12 cellular contexts compared by ENCODE assay signal in genomic region chr1:84632975-84633427, GRCh38. TPM values are rescaled to one million over a fixed set of nuclear protein-coding genes. Genes with fewer than 3 reads are reported as not detected.
DNase-seq lines count a peak whose midpoint lies in the region; ATAC-seq and TF ChIP-seq lines count a peak whose summit lies in the region.
"Had no signal": no experiment of that assay in that cellular context is flagged by ENCODE, and none has a peak within 500 bp of the region (broad histone marks: within the 10 kb centered on the region; RNA-seq: fewer than 3 reads in every experiment).

No MANE protein-coding gene starts in this region.

- no peaks in the 10 kb centered on the region for H3K79me2 ChIP-seq in OCI-LY7 (ENCODE audit: insufficient read depth, low read depth, low read length)
- H3K79me2 ChIP-seq: parathyroid adenoma had no signal

- no TSS peak for BruUV-seq in OCI-LY7 (replicated peaks; lab: Mats Ljungman, UMichigan)

- H3K4me3 Mint-ChIP-seq in activated CD4-positive, alpha-beta T cell treated with anti-CD3 and anti-CD28 coated beads, Interleukin-2, amount 10 ng/mL, durations not matched to agents 24 days and 14 days = no peak overlapping the region
- no peak overlapping the region for H3K4me3 Mint-ChIP-seq in activated CD4-positive, alpha-beta memory T cell treated with anti-CD3 and anti-CD28 coated beads, Interleukin-2, amount 10 ng/mL, durations not matched to agents 7 days and 5 days

- no peaks in the 10 kb centered on the region for H3K9me3 Mint-ChIP-seq in activated CD4-positive, alpha-beta T cell treated with anti-CD3 and anti-CD28 coated beads, Interleukin-2, amount 10 ng/mL, durations not matched to agents 24 days and 14 days
- H3K9me3 Mint-ChIP-seq in activated CD4-positive, alpha-beta memory T cell treated with anti-CD3 and anti-CD28 coated beads, Interleukin-2, amount 10 ng/mL, durations not matched to agents 7 days and 5 days = no peaks in the 10 kb centered on the region

- H3K4me1 Mint-ChIP-seq in activated CD4-positive, alpha-beta T cell treated with anti-CD3 and anti-CD28 coated beads, Interleukin-2, amount 10 ng/mL, durations not matched to agents 24 days and 14 days = peaks cover 5% of the 10 kb centered on the region
- peaks cover 9% of the 10 kb centered on the region for H3K4me1 Mint-ChIP-seq in activated CD4-positive, alpha-beta memory T cell treated with anti-CD3 and anti-CD28 coated beads, Interleukin-2, amount 10 ng/mL, durations not matched to agents 7 days and 5 days

- no peak overlapping the region for H3K27ac ChIP-seq in OCI-LY7 (ENCODE audit: low read depth, low read length, poor library complexity, severe bottlenecking)
- H3K27ac ChIP-seq: body of pancreas, C4-2B, parathyroid adenoma had no signal

- no peaks in the 10 kb centered on the region for H3K9me2 ChIP-seq in OCI-LY7 (ENCODE audit: insufficient read depth, low read length)

- H3K36me3 ChIP-seq in OCI-LY7 (ENCODE audit: insufficient read depth, low read length) = no peaks in the 10 kb centered on the region
- H3K36me3 ChIP-seq: uterus had no signal

- H3K4me1 ChIP-seq in OCI-LY7 (ENCODE audit: insufficient read depth, low read length, poor library complexity, severe bottlenecking) = no peaks in the 10 kb centered on the region
- H3K4me1 ChIP-seq: body of pancreas, parathyroid adenoma, uterus had no signal

- H3K4me3 ChIP-seq in fibroblast of the aortic adventitia (ENCODE audit: low read depth, low read length) (no peak overlapping the region), OCI-LY7 (ENCODE audit: low read depth, low read length, poor library complexity, severe bottlenecking) (no peak overlapping the region)
- H3K4me3 ChIP-seq: body of pancreas, uterus had no signal

- intact Hi-C loops in activated CD4-positive, alpha-beta T cell treated with anti-CD3 and anti-CD28 coated beads, Interleukin-2, amount 10 ng/mL, durations not matched to agents 24 days and 14 days (cut with micrococcal nuclease) = no loop called here
- intact Hi-C loops in OCI-LY7 (cut with micrococcal nuclease; ENCODE audit: unreplicated experiment) = no loop called here

- H2AFZ ChIP-seq in OCI-LY7 (ENCODE audit: low read length) = no peak overlapping the region
- H2AFZ ChIP-seq: parathyroid adenoma had no signal

- peaks cover 9% of the 10 kb centered on the region for H3K27me3 Mint-ChIP-seq in activated CD4-positive, alpha-beta T cell treated with anti-CD3 and anti-CD28 coated beads, Interleukin-2, amount 10 ng/mL, durations not matched to agents 24 days and 14 days
- peaks cover 8% of the 10 kb centered on the region for H3K27me3 Mint-ChIP-seq in activated CD4-positive, alpha-beta memory T cell treated with anti-CD3 and anti-CD28 coated beads, Interleukin-2, amount 10 ng/mL, durations not matched to agents 7 days and 5 days

- H3K4me2 ChIP-seq in OCI-LY7 (ENCODE audit: low read length) = no peak overlapping the region

- TF ChIP-seq CTCF in fibroblast of the aortic adventitia (IDR thresholded peaks at IDR 0.05; ENCODE audit: insufficient read depth, low read length) = no peak
- TF ChIP-seq CTCF in OCI-LY7 (conservative IDR thresholded peaks at IDR 0.05; ENCODE audit: low read length) = no peak

- H3K36me3 Mint-ChIP-seq in activated CD4-positive, alpha-beta T cell treated with anti-CD3 and anti-CD28 coated beads, Interleukin-2, amount 10 ng/mL, durations not matched to agents 24 days and 14 days (ENCODE audit: low read depth) = no peaks in the 10 kb centered on the region
- no peaks in the 10 kb centered on the region for H3K36me3 Mint-ChIP-seq in activated CD4-positive, alpha-beta memory T cell treated with anti-CD3 and anti-CD28 coated beads, Interleukin-2, amount 10 ng/mL, durations not matched to agents 7 days and 5 days (ENCODE audit: low read depth)

- CTCF ChIA-PET in OCI-LY7 (lab: Charles Lee; ENCODE audit: unreplicated experiment) = no interaction called here
- CTCF ChIA-PET in activated CD4-positive, alpha-beta memory T cell treated with anti-CD3 and anti-CD28 coated beads, Interleukin-2, amount 10 ng/mL, durations not matched to agents 7 days and 5 days (lab: Charles Lee) = interaction anchor here (1.6 kb wide), 1 partner anchor 13 kb away, joined by 4 read pairs; no protein-coding TSS in a partner anchor

- no peak overlapping the region for H3K27ac Mint-ChIP-seq in activated CD4-positive, alpha-beta T cell treated with anti-CD3 and anti-CD28 coated beads, Interleukin-2, amount 10 ng/mL, durations not matched to agents 24 days and 14 days
- H3K27ac Mint-ChIP-seq in activated CD4-positive, alpha-beta memory T cell treated with anti-CD3 and anti-CD28 coated beads, Interleukin-2, amount 10 ng/mL, durations not matched to agents 7 days and 5 days = no peak overlapping the region

- POLR2A ChIA-PET in OCI-LY7 (lab: Charles Lee) = no interaction called here
- POLR2A ChIA-PET in activated CD4-positive, alpha-beta memory T cell treated with anti-CD3 and anti-CD28 coated beads, Interleukin-2, amount 10 ng/mL, durations not matched to agents 7 days and 5 days (lab: Charles Lee) = no interaction called here

- no peaks in the 10 kb centered on the region for H4K20me1 ChIP-seq in OCI-LY7 (ENCODE audit: insufficient read depth, low read length)

- H3K9me3 ChIP-seq in OCI-LY7 (ENCODE audit: low read length) = no peaks in the 10 kb centered on the region
- H3K9me3 ChIP-seq: body of pancreas, uterus had no signal

- peak; percentile 49 for DNase-seq in activated CD4-positive, alpha-beta T cell treated with anti-CD3 and anti-CD28 coated beads, Interleukin-2, amount 10 ng/mL, durations not matched to agents 24 days and 14 days
- DNase-seq in activated CD4-positive, alpha-beta T cell treated with anti-CD3 and anti-CD28 coated beads for 1 hour = no peak
- DNase-seq in OCI-M1 (lab: John Stamatoyannopoulos, UW) = peak; percentile 61
- DNase-seq in fibroblast of the aortic adventitia (ENCODE audit: low read depth) = peak; percentile 77
- DNase-seq in stromal cell of bone marrow (ENCODE audit: low read depth) = peak; percentile 59
- no peak for DNase-seq in OCI-LY7 (ENCODE audit: low spot score)
- no peak for DNase-seq in activated CD4-positive, alpha-beta memory T cell treated with anti-CD3 and anti-CD28 coated beads, Interleukin-2, amount 10 ng/mL, durations not matched to agents 7 days and 5 days
- DNase-seq: body of pancreas, uterus had no signal

- no peak for ATAC-seq in HG03045 (IDR thresholded peaks at IDR 0.05; ENCODE audit: unreplicated experiment)
- ATAC-seq: body of pancreas had no signal

RNA-seq across cellular contexts. Expression of gene SSX2IP, which starts 57.3 kb away (rescaled TPM):
- 10.0 and 11.8 TPM in 2 replicates for total RNA-seq in activated CD4-positive, alpha-beta T cell treated with anti-CD3 and anti-CD28 coated beads, Interleukin-2, amount 10 ng/mL, durations not matched to agents 24 days and 14 days
- total RNA-seq in fibroblast of the aortic adventitia (ENCODE audit: low replicate concordance) = 34.9 and 40.3 TPM in 2 replicates
- total RNA-seq in OCI-LY7 (2014; rRNA removed; shearing (Covaris generic)) = 24.1 and 29.9 TPM in 2 replicates
- 24.4 and 28.1 TPM in 2 replicates for total RNA-seq in OCI-LY7 (2022)
- 10 to 100 TPM; 16.8 to 18.8 TPM for total RNA-seq in activated CD4-positive, alpha-beta memory T cell treated with anti-CD3 and anti-CD28 coated beads, Interleukin-2, amount 10 ng/mL, durations not matched to agents 7 days and 5 days

RNA-seq across cellular contexts. Expression of gene CTBS, which starts 58.8 kb away (rescaled TPM):
- total RNA-seq in activated CD4-positive, alpha-beta T cell treated with anti-CD3 and anti-CD28 coated beads, Interleukin-2, amount 10 ng/mL, durations not matched to agents 24 days and 14 days = 13.1 and 13.9 TPM in 2 replicates
- total RNA-seq in fibroblast of the aortic adventitia (ENCODE audit: low replicate concordance) (14.5 and 23.0 TPM in 2 replicates), OCI-LY7 (2022) (9.3 and 11.9 TPM in 2 replicates)
- total RNA-seq in OCI-LY7 (2014; rRNA removed; shearing (Covaris generic)) = 4.5 and 5.9 TPM in 2 replicates
- 10 to 100 TPM; 27.2 to 28.1 TPM for total RNA-seq in activated CD4-positive, alpha-beta memory T cell treated with anti-CD3 and anti-CD28 coated beads, Interleukin-2, amount 10 ng/mL, durations not matched to agents 7 days and 5 days

Comparison
In these comparisons a context has a peak if more than half of its experiments do, and no peak if none do; other contexts are left out.
1. DNase-seq: peak in activated CD4-positive, alpha-beta T cell treated with anti-CD3 and anti-CD28 coated beads, Interleukin-2, amount 10 ng/mL, durations not matched to agents 24 days and 14 days (single experiment), OCI-M1 (single experiment), fibroblast of the aortic adventitia (single experiment) and stromal cell of bone marrow (single experiment); none in activated CD4-positive, alpha-beta T cell treated with anti-CD3 and anti-CD28 coated beads for 1 hour (single experiment), OCI-LY7 (single experiment) and activated CD4-positive, alpha-beta memory T cell treated with anti-CD3 and anti-CD28 coated beads, Interleukin-2, amount 10 ng/mL, durations not matched to agents 7 days and 5 days (single experiment).